In genomic region chr12:129520736-129521135, GRCh38 we compare ENCODE assay signal across 20 cellular contexts.
"Had no signal": no experiment of that assay in that cellular context is flagged by ENCODE, and none has a peak within 500 bp of the region (broad histone marks: within the 10 kb centered on the region; RNA-seq: fewer than 3 reads in every experiment).

No MANE protein-coding gene starts in this region.

- H3K27ac ChIP-seq: epithelial cell of prostate, gastroesophageal sphincter, right atrium auricular region, tibial artery, WERI-Rb-1 had no signal

- FAIRE-seq: colon, small intestine had no signal

- H3K27me3 Mint-ChIP-seq: brain; naive thymus-derived CD4-positive, alpha-beta T cell; stimulated activated memory B cell treated with anti-CD40 and anti-IgM and Interleukin-4, amounts not matched to agents 10 μg/mL and 1 μg/mL and 100 μg/mL, for 72 hours; T-cell had no signal

- H3K9me3 ChIP-seq: tibial artery had no signal

- H3K4me3 ChIP-seq: gastroesophageal sphincter, lung, right atrium auricular region, tibial artery had no signal

- H3K27ac Mint-ChIP-seq: activated CD8-positive, alpha-beta T cell treated with anti-CD3 and anti-CD28 coated beads, Interleukin-2, amount 10 ng/mL, durations not matched to agents 7 days and 5 days; brain; naive thymus-derived CD4-positive, alpha-beta T cell; stimulated activated memory B cell treated with anti-CD40 and anti-IgM and Interleukin-4, amounts not matched to agents 10 μg/mL and 1 μg/mL and 100 μg/mL, for 72 hours; T-cell had no signal

- H3K36me3 ChIP-seq: gastroesophageal sphincter, right atrium auricular region, tibial artery, WERI-Rb-1 had no signal

- H3K27me3 ChIP-seq: gastroesophageal sphincter, right atrium auricular region, tibial artery had no signal

- H3K4me1 ChIP-seq: gastroesophageal sphincter, right atrium auricular region, tibial artery had no signal

- H3K36me3 Mint-ChIP-seq: brain; stimulated activated memory B cell treated with anti-CD40 and anti-IgM and Interleukin-4, amounts not matched to agents 10 μg/mL and 1 μg/mL and 100 μg/mL, for 72 hours; T-cell had no signal

- H3K4me1 Mint-ChIP-seq: brain; naive thymus-derived CD4-positive, alpha-beta T cell; stimulated activated memory B cell treated with anti-CD40 and anti-IgM and Interleukin-4, amounts not matched to agents 10 μg/mL and 1 μg/mL and 100 μg/mL, for 72 hours; T-cell had no signal

- ATAC-seq: activated CD8-positive, alpha-beta T cell treated with anti-CD3 and anti-CD28 coated beads, Interleukin-2, amount 10 ng/mL, durations not matched to agents 7 days and 5 days; gastroesophageal sphincter; left cardiac atrium; naive thymus-derived CD4-positive, alpha-beta T cell; stimulated activated memory B cell treated with anti-CD40 and anti-IgM and Interleukin-4, amounts not matched to agents 10 μg/mL and 1 μg/mL and 100 μg/mL, for 72 hours; T-cell had no signal

- H3K4me3 Mint-ChIP-seq: activated CD8-positive, alpha-beta T cell treated with anti-CD3 and anti-CD28 coated beads, Interleukin-2, amount 10 ng/mL, durations not matched to agents 7 days and 5 days; brain; naive thymus-derived CD4-positive, alpha-beta T cell; stimulated activated memory B cell treated with anti-CD40 and anti-IgM and Interleukin-4, amounts not matched to agents 10 μg/mL and 1 μg/mL and 100 μg/mL, for 72 hours; T-cell had no signal

- DNase-seq: activated CD4-positive, alpha-beta T cell treated with anti-CD3 and anti-CD28 coated beads for 4 hours; activated CD8-positive, alpha-beta memory T cell treated with anti-CD3 and anti-CD28 coated beads, Interleukin-2, amount 50 U/mL, for 48 hours; activated CD8-positive, alpha-beta T cell treated with anti-CD3 and anti-CD28 coated beads, Interleukin-2, amount 10 ng/mL, durations not matched to agents 7 days and 5 days; activated naive CD4-positive, alpha-beta T cell; effector CD4-positive, alpha-beta T cell; left cardiac atrium; naive thymus-derived CD4-positive, alpha-beta T cell; posterior cingulate gyrus; small intestine; T-cell; T1000; tibial artery; WERI-Rb-1 had no signal
